Comparison of ENCODE assay signal across 12 cellular contexts in genomic region chr2:99572380-99572779, GRCh38.
DNase-seq lines count a peak whose midpoint lies in the region; ATAC-seq and TF ChIP-seq lines count a peak whose summit lies in the region.
"Had no signal": no experiment of that assay in that cellular context is flagged by ENCODE, and none has a peak within 500 bp of the region (broad histone marks: within the 10 kb centered on the region; RNA-seq: fewer than 3 reads in every experiment).

No MANE protein-coding gene starts in this region.

- no peak overlapping the region for H3K4me3 Mint-ChIP-seq in activated T-cell treated with anti-CD3 and anti-CD28 coated beads, Interleukin-2, amount 50 U/mL, for 72 hours

- ATAC-seq in foreskin keratinocyte: no peak
- no peak for ATAC-seq in activated T-cell treated with anti-CD3 and anti-CD28 coated beads, Interleukin-2, amount 50 U/mL, for 72 hours (replicated peaks in 1 of 2)
- ATAC-seq in SK-N-SH treated with all-trans-retinoic acid at 6 μM for 48 hours: no peak

- H3K9me2 ChIP-seq in neural cell (ENCODE audit: insufficient read depth, low read length): no peaks in the 10 kb centered on the region
- H3K9me2 ChIP-seq: SK-N-SH had no signal

- DNase-seq in DMS79 treated with DMSO at 0.1 percent for 48 hours (lab: John Stamatoyannopoulos, UW) (peak; percentile 62), NCI-H2081 treated with DMSO at 0.1 percent for 48 hours (lab: John Stamatoyannopoulos, UW) (peak; percentile 51), cerebellar cortex (ENCODE audit: low spot score) (peak; percentile 95), foreskin keratinocyte (no peak)
- DNase-seq in activated T-cell treated with anti-CD3 and anti-CD28 coated beads, Interleukin-2, amount 50 U/mL, for 72 hours: no peak
- DNase-seq in effector memory CD4-positive, alpha-beta T cell: no peak
- DNase-seq: activated CD4-positive, alpha-beta T cell treated with anti-CD3 and anti-CD28 coated beads for 4 hours; activated gamma-delta T cell; KG1; SK-N-SH had no signal

- no peak overlapping the region for H3K4me2 ChIP-seq in neural cell (ENCODE audit: low read length)
- H3K4me2 ChIP-seq: SK-N-SH had no signal

- no peak overlapping the region for H2AFZ ChIP-seq in neural cell (ENCODE audit: low read depth, low read length)

- H3K79me2 ChIP-seq in neural cell (replicated peaks; ENCODE audit: insufficient read depth, low read length): no peaks in the 10 kb centered on the region

- H4K20me1 ChIP-seq in neural cell (ENCODE audit: insufficient read depth): no peaks in the 10 kb centered on the region

- no peaks in the 10 kb centered on the region for H3K27me3 Mint-ChIP-seq in activated T-cell treated with anti-CD3 and anti-CD28 coated beads, Interleukin-2, amount 50 U/mL, for 72 hours (ENCODE audit: low read depth)

- no peaks in the 10 kb centered on the region for H3K4me1 Mint-ChIP-seq in activated T-cell treated with anti-CD3 and anti-CD28 coated beads, Interleukin-2, amount 50 U/mL, for 72 hours (ENCODE audit: low read depth)

- peaks cover 4% of the 10 kb centered on the region for H3F3A ChIP-seq in neural cell (ENCODE audit: insufficient read depth, low read length, poor library complexity, severe bottlenecking)

- H3K27ac ChIP-seq in neural cell (ENCODE audit: low read length): peak overlapping the region; percentile 78
- H3K27ac ChIP-seq in foreskin keratinocyte: no peak overlapping the region
- H3K27ac ChIP-seq in effector memory CD4-positive, alpha-beta T cell (ENCODE audit: insufficient read depth, low read length, poor library complexity, severe bottlenecking): no peak overlapping the region

- H3K9me3 Mint-ChIP-seq in activated T-cell treated with anti-CD3 and anti-CD28 coated beads, Interleukin-2, amount 50 U/mL, for 72 hours: no peaks in the 10 kb centered on the region

- no peaks in the 10 kb centered on the region for H3K9me3 ChIP-seq in neural cell (ENCODE audit: low read length)
- no peaks in the 10 kb centered on the region for H3K9me3 ChIP-seq in effector memory CD4-positive, alpha-beta T cell (ENCODE audit: control insufficient read depth, low read length)
- H3K9me3 ChIP-seq: SK-N-SH had no signal

- no peaks in the 10 kb centered on the region for H3K4me1 ChIP-seq in foreskin keratinocyte
- no peaks in the 10 kb centered on the region for H3K4me1 ChIP-seq in effector memory CD4-positive, alpha-beta T cell (ENCODE audit: control insufficient read depth, insufficient read depth, low read length, poor library complexity, severe bottlenecking)

- TF ChIP-seq RAD21 in neural cell (conservative IDR thresholded peaks at IDR 0.05): no peak

- H3K27me3 ChIP-seq in neural cell (ENCODE audit: insufficient read depth, low read depth, low read length): no peaks in the 10 kb centered on the region
- H3K27me3 ChIP-seq in foreskin keratinocyte: peaks cover 11% of the 10 kb centered on the region
- no peaks in the 10 kb centered on the region for H3K27me3 ChIP-seq in effector memory CD4-positive, alpha-beta T cell (replicated peaks; ENCODE audit: control insufficient read depth, insufficient read depth, low read length, poor library complexity, severe bottlenecking)

- TF ChIP-seq EP300 in neural cell (conservative IDR thresholded peaks at IDR 0.05; ENCODE audit: poor library complexity, severe bottlenecking): no peak

- TF ChIP-seq CTCF in neural cell (IDR thresholded peaks at IDR 0.05; ENCODE audit: poor library complexity, severe bottlenecking): no peak
- no peak for TF ChIP-seq CTCF in foreskin keratinocyte (conservative IDR thresholded peaks at IDR 0.05)

- peaks cover 2% of the 10 kb centered on the region for H3K36me3 ChIP-seq in neural cell (ENCODE audit: insufficient read depth, low read length)
- H3K36me3 ChIP-seq in effector memory CD4-positive, alpha-beta T cell (ENCODE audit: control insufficient read depth, insufficient read depth, low read length): no peaks in the 10 kb centered on the region

- H3K9ac ChIP-seq in neural cell (ENCODE audit: low read length): peak overlapping the region; percentile 48
- H3K9ac ChIP-seq: SK-N-SH had no signal

- H3K36me3 Mint-ChIP-seq in activated T-cell treated with anti-CD3 and anti-CD28 coated beads, Interleukin-2, amount 50 U/mL, for 72 hours (ENCODE audit: insufficient read depth in 2 of 2): no peaks in the 10 kb centered on the region

- peak overlapping the region; percentile 38 for H3K4me3 ChIP-seq in neural cell (ENCODE audit: low read length)
- H3K4me3 ChIP-seq in effector memory CD4-positive, alpha-beta T cell (ENCODE audit: insufficient read depth, low read depth, low read length, poor library complexity, severe bottlenecking): no peak overlapping the region

- H3K27ac Mint-ChIP-seq in activated T-cell treated with anti-CD3 and anti-CD28 coated beads, Interleukin-2, amount 50 U/mL, for 72 hours: no peak overlapping the region

TF ChIP-seq in neural cell, 6 proteins besides CTCF, POLR2A, EP300 and RAD21:
- TF ChIP-seq MXI1 (conservative IDR thresholded peaks at IDR 0.05; ENCODE audit: poor library complexity, severe bottlenecking) (no peak), EZH2 (IDR thresholded peaks at IDR 0.05; ENCODE audit: borderline replicate concordance, insufficient read depth, low read length, poor library complexity, severe bottlenecking) (no peak), TAF1 (IDR thresholded peaks at IDR 0.05; ENCODE audit: low read depth) (no peak), POLR2AphosphoS5 (IDR thresholded peaks at IDR 0.05) (no peak), SMC3 (conservative IDR thresholded peaks at IDR 0.05; ENCODE audit: poor library complexity) (no peak), REST (IDR thresholded peaks at IDR 0.05; ENCODE audit: borderline replicate concordance) (no peak)

TF ChIP-seq in SK-N-SH treated with all-trans-retinoic acid at 6 μM for 48 hours, 23 proteins besides CTCF, POLR2A, EP300 and RAD21:
- no peak for TF ChIP-seq RARB (CRISPR knock-in tag; IDR thresholded peaks at IDR 0.05)

Comparison
In these comparisons a context has a peak if more than half of its experiments do, and no peak if none do; other contexts are left out.
1. DNase-seq: peak in DMS79 treated with DMSO at 0.1 percent for 48 hours (single experiment), NCI-H2081 treated with DMSO at 0.1 percent for 48 hours (single experiment) and cerebellar cortex (single experiment); none in foreskin keratinocyte (0 of 2), activated T-cell treated with anti-CD3 and anti-CD28 coated beads, Interleukin-2, amount 50 U/mL, for 72 hours (0 of 2) and effector memory CD4-positive, alpha-beta T cell (0 of 3).